17 cellular contexts compared by ENCODE assay signal in the genomic region with DNA sequence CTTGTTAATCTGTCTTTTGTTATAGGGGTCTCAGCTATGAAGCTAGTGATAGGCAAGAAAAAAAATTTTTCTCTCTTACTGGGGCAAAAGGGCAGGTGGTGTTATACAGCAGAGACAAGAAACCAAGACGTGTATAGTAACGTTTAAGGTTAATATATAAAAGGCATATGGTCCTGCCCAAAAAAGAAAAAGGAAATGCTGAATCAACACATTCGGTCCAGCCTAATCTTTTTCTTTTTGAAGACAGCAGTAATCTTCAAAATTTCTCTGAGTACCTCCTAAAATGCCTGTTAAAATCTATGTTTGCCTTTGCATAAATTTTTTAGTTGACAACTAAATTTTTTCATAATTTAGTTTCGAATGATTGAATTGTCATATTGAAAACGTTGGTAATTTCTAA. TPM values are rescaled to one million over a fixed set of nuclear protein-coding genes. Genes with fewer than 3 reads are reported as not detected.
DNase-seq lines count a peak whose midpoint lies in the region; ATAC-seq, FAIRE-seq and TF ChIP-seq lines count a peak whose summit lies in the region.
"Had no signal": no experiment of that assay in that cellular context is flagged by ENCODE, and none has a peak within 500 bp of the region (broad histone marks: within the 10 kb centered on the region; RNA-seq: fewer than 3 reads in every experiment).

No MANE protein-coding gene starts in this region.

- no peaks in the 10 kb centered on the region for H3K27me3 ChIP-seq in HepG2 (ENCODE audit: control insufficient read depth in 1 of 2, insufficient read depth in 2 of 2, low read length in 2 of 2)
- H3K27me3 ChIP-seq in right lobe of liver: no peaks in the 10 kb centered on the region
- no peaks in the 10 kb centered on the region for H3K27me3 ChIP-seq in RWPE2 (ENCODE audit: insufficient read depth, poor library complexity, severe bottlenecking)
- H3K27me3 ChIP-seq: BLaER1 treated with 17β-estradiol and CSF1 and Interleukin-3, amounts not matched to agents 10 nM and 100 nM had no signal

- TF ChIP-seq CTCF in HepG2 (CRISPR knock-in tag; IDR thresholded peaks at IDR 0.05): no peak
- TF ChIP-seq CTCF in right lobe of liver (IDR thresholded peaks at IDR 0.05): no peak
- no peak for TF ChIP-seq CTCF in RWPE2 (IDR thresholded peaks at IDR 0.05; ENCODE audit: poor library complexity, severe bottlenecking)

- no peak overlapping the region for H3K4me2 ChIP-seq in HepG2 (ENCODE audit: low read depth, low read length)
- H3K4me2 ChIP-seq: BLaER1 treated with 17β-estradiol and CSF1 and Interleukin-3, amounts not matched to agents 10 nM and 100 nM had no signal

- H3K27ac ChIP-seq in HepG2 (ENCODE audit: extremely low read length, insufficient read depth, low read length) (no peak overlapping the region), right lobe of liver (no peak overlapping the region), RWPE2 (ENCODE audit: poor library complexity, severe bottlenecking) (peak overlapping the region; percentile 31), epithelial cell of prostate (peak overlapping the region; percentile 92)
- H3K27ac ChIP-seq: 22Rv1; BLaER1 treated with 17β-estradiol and CSF1 and Interleukin-3, amounts not matched to agents 10 nM and 100 nM had no signal

- no peak for FAIRE-seq in HepG2 (lab: Jason Lieb, UNC)
- no peak for FAIRE-seq in GM19239 (lab: Jason Lieb, UNC)
- FAIRE-seq: HTR-8/SVneo had no signal

- TF ChIP-seq EP300 in HepG2 (IDR thresholded peaks at IDR 0.05; ENCODE audit: low read depth in 2 of 2, low read length in 2 of 2): no peak
- no peak for TF ChIP-seq EP300 in HepG2 (CRISPR knock-in tag; IDR thresholded peaks at IDR 0.05; ENCODE audit: borderline replicate concordance)

- POLR2A ChIA-PET in HepG2 (lab: Yijun Ruan, JAX): no interaction called here

- no peak overlapping the region for H3K9ac ChIP-seq in HepG2 (ENCODE audit: insufficient read depth, low read depth, low read length)
- H3K9ac ChIP-seq: BLaER1 treated with 17β-estradiol and CSF1 and Interleukin-3, amounts not matched to agents 10 nM and 100 nM had no signal

- H3K36me3 ChIP-seq in HepG2 (replicated peaks in 1 of 2; ENCODE audit: control insufficient read depth in 1 of 2, insufficient read depth in 2 of 2, low read length in 2 of 2): peaks cover 3 to 57% of the 10 kb centered on the region in 2 experiments
- peaks cover 5 to 44% (median 24%) of the 10 kb centered on the region in 4 donors for H3K36me3 ChIP-seq in right lobe of liver
- H3K36me3 ChIP-seq in RWPE2 (ENCODE audit: low read depth): peaks cover 68% of the 10 kb centered on the region

- DNase-seq in HepG2 (ENCODE audit: low spot score) (no peak), right lobe of liver (no peak), RWPE2 (ENCODE audit: low spot score) (no peak), epithelial cell of prostate (ENCODE audit: low read depth, low spot score) (no peak), GM19239 (ENCODE audit: insufficient read length, low spot score) (no peak), SW480 (ENCODE audit: low spot score) (no peak), LoVo (ENCODE audit: low spot score) (no peak)
- DNase-seq: ACHN; CD4-positive, CD25-positive, alpha-beta regulatory T cell; DMS53; GF-D8; GOT3 had no signal

- H3K4me1 ChIP-seq in HepG2 (ENCODE audit: insufficient read depth, low read length) (peaks cover 6% of the 10 kb centered on the region; the same call in 1 of the 2 replicates), right lobe of liver (no peaks in the 10 kb centered on the region), RWPE2 (ENCODE audit: insufficient read depth, poor library complexity, severe bottlenecking) (peaks cover 42% of the 10 kb centered on the region)

- in situ Hi-C loops in HepG2 (cut with HindIII; ENCODE audit: extremely low pct_ligation_motif_present, low pct_unique_long_range_greater_than_20kb): no loop called here

- TF ChIP-seq RAD21 in HepG2 (CRISPR knock-in tag; IDR thresholded peaks at IDR 0.05): no peak

- no TSS peak for BruUV-seq in HepG2 (replicated peaks; lab: Mats Ljungman, UMichigan)

- CTCF ChIA-PET in HepG2 (lab: Yijun Ruan, JAX; ENCODE audit: low intra/inter-chr PET ratio, low total read pairs): no interaction called here

- no peaks in the 10 kb centered on the region for H3K9me3 ChIP-seq in HepG2 (ENCODE audit: low read length)
- H3K9me3 ChIP-seq in right lobe of liver: no peaks in the 10 kb centered on the region
- H3K9me3 ChIP-seq in RWPE2 (ENCODE audit: severe bottlenecking): no peaks in the 10 kb centered on the region
- H3K9me3 ChIP-seq: BLaER1 treated with 17β-estradiol and CSF1 and Interleukin-3, amounts not matched to agents 10 nM and 100 nM; HAP-1 had no signal

- H3K4me3 ChIP-seq in HepG2 (replicated peaks in 1 of 3; ENCODE audit: insufficient read depth in 1 of 3, low read depth in 2 of 3, low read length in 3 of 3) (no peak overlapping the region), right lobe of liver (no peak overlapping the region), RWPE2 (ENCODE audit: severe bottlenecking) (no peak overlapping the region)
- H3K4me3 ChIP-seq: BLaER1 treated with 17β-estradiol and CSF1 and Interleukin-3, amounts not matched to agents 10 nM and 100 nM; HAP-1 had no signal

- H3K79me2 ChIP-seq in HepG2 (ENCODE audit: insufficient read depth, low read length): no peaks in the 10 kb centered on the region

- H2AFZ ChIP-seq in HepG2 (ENCODE audit: low read length): no peak overlapping the region

- no peaks in the 10 kb centered on the region for H4K20me1 ChIP-seq in HepG2 (ENCODE audit: insufficient read depth, low read length)

- 94% methylated on average over 5 of the region's 5 CpGs for WGBS in HepG2 (ENCODE audit: low lambda C conversion rate)
- WGBS in right lobe of liver (ENCODE audit: insufficient coverage, low coverage, low lambda C conversion rate, missing lambda C conversion rate): 74% methylated on average over 5 of the region's 5 CpGs

- no peak for TF ChIP-seq POLR2A in HepG2 (IDR thresholded peaks at IDR 0.05; ENCODE audit: insufficient read depth in 1 of 2, low read depth in 2 of 2, low read length in 2 of 2)
- TF ChIP-seq POLR2A in right lobe of liver (IDR thresholded peaks at IDR 0.05): no peak

- intact Hi-C loops in HepG2 (cut with micrococcal nuclease; ENCODE audit: unreplicated experiment) (no loop called here), right lobe of liver (cut with DNase I) (no loop called here)

- ATAC-seq in HepG2 (no peak), right lobe of liver (no peak), RWPE2 (ENCODE audit: low read depth) (no peak), GM21619 (IDR thresholded peaks at IDR 0.05; ENCODE audit: unreplicated experiment) (no peak)

TF ChIP-seq in HepG2, 621 proteins besides CTCF, POLR2A, EP300 and RAD21:
- TF ChIP-seq AHR (CRISPR knock-in tag; IDR thresholded peaks at IDR 0.05) (no peak), MAFK (conservative IDR thresholded peaks at IDR 0.05 in 1 of 2, IDR thresholded peaks at IDR 0.05 in 1 of 2; ENCODE audit: low read length in 2 of 2) (peak; percentile 61 to 72), MAFF (IDR thresholded peaks at IDR 0.05; ENCODE audit: low read depth, low read length) (peak; percentile 34; the same call in 1 of the 2 replicates)
- TF ChIP-seq, protein P1, sequence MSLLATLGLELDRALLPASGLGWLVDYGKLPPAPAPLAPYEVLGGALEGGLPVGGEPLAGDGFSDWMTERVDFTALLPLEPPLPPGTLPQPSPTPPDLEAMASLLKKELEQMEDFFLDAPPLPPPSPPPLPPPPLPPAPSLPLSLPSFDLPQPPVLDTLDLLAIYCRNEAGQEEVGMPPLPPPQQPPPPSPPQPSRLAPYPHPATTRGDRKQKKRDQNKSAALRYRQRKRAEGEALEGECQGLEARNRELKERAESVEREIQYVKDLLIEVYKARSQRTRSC (CRISPR knock-in tag; IDR thresholded peaks at IDR 0.05; ENCODE audit: low read depth): no peak

RNA-seq across cellular contexts. Expression of gene P4HA1, which starts 54.5 kb away (rescaled TPM):
- total RNA-seq in HepG2 (2016; rRNA removed; fragmentation: Illumina TruSeq; extraction: Trizol) (39.0 and 63.1 TPM in 2 replicates), right lobe of liver (10 to 100 TPM in 5 of 6 experiments, 1 to 10 TPM in 1; 6.2 to 67.8 (median 26.2) TPM)
- 11.3 TPM in 2 replicates for total RNA-seq in HepG2 (2016; cell fraction: cytosol; rRNA removed; fragmentation: Illumina TruSeq; extraction: Trizol; ENCODE audit: low read depth)
- 39.0 and 64.4 TPM in 2 replicates for total RNA-seq in HepG2 (2016; cell fraction: insoluble cytoplasmic fraction; rRNA removed; fragmentation: Illumina TruSeq; extraction: Trizol)
- total RNA-seq in HepG2 (2016; cell fraction: membrane; rRNA removed; fragmentation: Illumina TruSeq; extraction: Trizol): 21.6 and 25.4 TPM in 2 replicates
- total RNA-seq in HepG2 (2016; cell fraction: nucleus; rRNA removed; fragmentation: Illumina TruSeq; extraction: Trizol): 64.0 and 71.0 TPM in 2 replicates
- 137 and 196 TPM in 2 replicates for polyA plus RNA-seq in HepG2 (2011; rRNA removed)
- 76.6 and 126 TPM in 2 replicates for polyA plus RNA-seq in HepG2 (2011; cell fraction: cytosol; rRNA removed)
- 43.9 and 52.6 TPM in 2 replicates for polyA plus RNA-seq in HepG2 (2011; cell fraction: nucleus; rRNA removed)
- 219 and 241 TPM in 2 replicates for polyA plus RNA-seq in HepG2 (2012)
- 5.6 and 5.7 TPM in 2 replicates for polyA plus RNA-seq in HepG2 (2016; cell fraction: cytosol; fragmentation: Illumina TruSeq; extraction: Trizol; ENCODE audit: low read depth)
- polyA plus RNA-seq in HepG2 (2016; cell fraction: insoluble cytoplasmic fraction; fragmentation: Illumina TruSeq; extraction: Trizol; ENCODE audit: low read depth): 28.0 TPM in 2 replicates
- 11.2 and 11.8 TPM in 2 replicates for polyA plus RNA-seq in HepG2 (2016; cell fraction: membrane; fragmentation: Illumina TruSeq; extraction: Trizol; ENCODE audit: low read depth)
- polyA plus RNA-seq in HepG2 (2016; cell fraction: nucleus; fragmentation: Illumina TruSeq; extraction: Trizol; ENCODE audit: insufficient read depth, low read depth): 59.1 and 61.8 TPM in 2 replicates
- 7.7 and 38.5 TPM in 2 replicates for polyA minus RNA-seq in HepG2 (2011; rRNA and poly(A)+ RNA removed; ENCODE audit: low replicate concordance)
- polyA minus RNA-seq in HepG2 (2011; cell fraction: cytosol; rRNA and poly(A)+ RNA removed): 92.9 and 99.9 TPM in 2 replicates
- 169 and 183 TPM in 2 replicates for polyA minus RNA-seq in HepG2 (2011; cell fraction: nucleus; rRNA and poly(A)+ RNA removed)

Comparison
In these comparisons a context has a peak if more than half of its experiments do, and no peak if none do; other contexts are left out.
1. H3K27ac ChIP-seq: peak in RWPE2 (single experiment) and epithelial cell of prostate (single experiment); none in HepG2 (single experiment) and right lobe of liver (0 of 3).